Comparison of ENCODE assay signal across 8 cellular contexts in genomic region chr20:62936996-62937352, GRCh38. TPM values are rescaled to one million over a fixed set of nuclear protein-coding genes. Genes with fewer than 3 reads are reported as not detected.
DNase-seq lines count a peak whose midpoint lies in the region; ATAC-seq and TF ChIP-seq lines count a peak whose summit lies in the region.

No MANE protein-coding gene starts in this region.

- H3K4me1 Mint-ChIP-seq in activated naive CD4-positive, alpha-beta T cell treated with anti-CD3 and anti-CD28 coated beads for 36 hours (ENCODE audit: low read depth): peaks cover 36% of the 10 kb centered on the region
- H3K4me1 Mint-ChIP-seq in T-helper 17 cell: peaks cover 33% of the 10 kb centered on the region

- ATAC-seq in T-helper 17 cell: no peak
- no peak for ATAC-seq in HG02981 (IDR thresholded peaks at IDR 0.05; ENCODE audit: unreplicated experiment)
- ATAC-seq in GM21717 (IDR thresholded peaks at IDR 0.05; ENCODE audit: unreplicated experiment): no peak

- CTCF ChIA-PET in activated naive CD4-positive, alpha-beta T cell treated with anti-CD3 and anti-CD28 coated beads for 36 hours (lab: Charles Lee): interaction anchor here (0.6 to 1.7 kb wide), 5 partner anchors 9 to 29 kb away, joined by 3 to 5 read pairs (median 4); no protein-coding TSS in a partner anchor

- intact Hi-C loops in activated naive CD4-positive, alpha-beta T cell treated with anti-CD3 and anti-CD28 coated beads for 36 hours (cut with micrococcal nuclease): loop anchor here (1.0 to 5.0 kb wide), 2 partner anchors 11 to 280 kb away; partner anchors contain the start of genes DIDO1 and YTHDF1

- no peaks in the 10 kb centered on the region for H3K27me3 Mint-ChIP-seq in activated naive CD4-positive, alpha-beta T cell treated with anti-CD3 and anti-CD28 coated beads for 36 hours (ENCODE audit: low read depth)
- no peaks in the 10 kb centered on the region for H3K27me3 Mint-ChIP-seq in T-helper 17 cell

- DNase-seq in activated naive CD4-positive, alpha-beta T cell treated with anti-CD3 and anti-CD28 coated beads for 36 hours: no peak
- no peak for DNase-seq in activated naive CD4-positive, alpha-beta T cell treated with Interleukin-2 at 50 U/mL for 16 hours
- DNase-seq in T-helper 17 cell: peak in 1 of 3 donors; percentile 3
- DNase-seq in foreskin fibroblast: peak in 1 of 2 donors; percentile 70
- DNase-seq in retinal pigment epithelial cell (ENCODE audit: low read depth): no peak
- DNase-seq in SIG-M5 treated with dmso at 0.1 percent for 504 hours (lab: John Stamatoyannopoulos, UW; ENCODE audit: unreplicated experiment): no peak

- no peaks in the 10 kb centered on the region for H3K9me3 ChIP-seq in T-helper 17 cell (ENCODE audit: control insufficient read depth, low read length, poor library complexity, severe bottlenecking)

- H3K9me3 Mint-ChIP-seq in activated naive CD4-positive, alpha-beta T cell treated with anti-CD3 and anti-CD28 coated beads for 36 hours: no peaks in the 10 kb centered on the region

- H3K4me3 Mint-ChIP-seq in activated naive CD4-positive, alpha-beta T cell treated with anti-CD3 and anti-CD28 coated beads for 36 hours: peak overlapping the region; percentile 93
- peak overlapping the region; percentile 98 for H3K4me3 Mint-ChIP-seq in T-helper 17 cell

- TF ChIP-seq CTCF in foreskin fibroblast (IDR thresholded peaks at IDR 0.05; ENCODE audit: low read depth, low read length) (no peak), retinal pigment epithelial cell (conservative IDR thresholded peaks at IDR 0.05; ENCODE audit: low read depth, low read length) (no peak)

- H3K4me3 ChIP-seq in foreskin fibroblast (ENCODE audit: low read depth in 1 of 2, low read length in 2 of 2) (peak overlapping the region; percentile 76 to 95), retinal pigment epithelial cell (ENCODE audit: low read length) (peak overlapping the region; percentile 88)

- H3K27ac Mint-ChIP-seq in activated naive CD4-positive, alpha-beta T cell treated with anti-CD3 and anti-CD28 coated beads for 36 hours: peak overlapping the region; percentile 94
- peak overlapping the region; percentile 91 for H3K27ac Mint-ChIP-seq in T-helper 17 cell

- H3K36me3 Mint-ChIP-seq in activated naive CD4-positive, alpha-beta T cell treated with anti-CD3 and anti-CD28 coated beads for 36 hours (ENCODE audit: low read depth): peaks cover 20% of the 10 kb centered on the region
- H3K36me3 Mint-ChIP-seq in T-helper 17 cell (ENCODE audit: low read depth): no peaks in the 10 kb centered on the region

RNA-seq across cellular contexts. Expression of gene GID8, which starts 1.0 kb away (rescaled TPM):
- total RNA-seq in activated naive CD4-positive, alpha-beta T cell treated with anti-CD3 and anti-CD28 coated beads for 36 hours: 10 to 100 TPM; 32.7 to 34.0 TPM
- 10 to 100 TPM; 33.4 to 39.9 TPM for total RNA-seq in T-helper 17 cell

RNA-seq across cellular contexts. Expression of gene DIDO1, which starts 10.7 kb away (rescaled TPM):
- total RNA-seq in activated naive CD4-positive, alpha-beta T cell treated with anti-CD3 and anti-CD28 coated beads for 36 hours: 10 to 100 TPM; 49.5 to 50.3 TPM
- total RNA-seq in T-helper 17 cell: 10 to 100 TPM; 58.3 to 65.7 TPM

RNA-seq across cellular contexts. Expression of gene SLC17A9, which starts 15.5 kb away (rescaled TPM):
- total RNA-seq in activated naive CD4-positive, alpha-beta T cell treated with anti-CD3 and anti-CD28 coated beads for 36 hours: 10 to 100 TPM; 17.4 to 20.6 TPM
- 1 to 10 TPM in 1 of 2 donors, under 1 TPM in 1; 0.89 to 2.4 TPM for total RNA-seq in T-helper 17 cell

Comparison
In these comparisons a context has a peak if more than half of its experiments do, and no peak if none do; other contexts are left out.
1. RNA of gene SLC17A9, which starts 15.5 kb away (total RNA-seq): 17.4 to 20.6 TPM in activated naive CD4-positive, alpha-beta T cell treated with anti-CD3 and anti-CD28 coated beads for 36 hours; 0.89 to 2.4 TPM in T-helper 17 cell; every median in the first group is over 4 times any median in the second.